ENCODE assay signal across 9 cellular contexts in genomic region chr2:176118606-176119370, GRCh38. TPM values are rescaled to one million over a fixed set of nuclear protein-coding genes. Genes with fewer than 3 reads are reported as not detected.
DNase-seq lines count a peak whose midpoint lies in the region; ATAC-seq and TF ChIP-seq lines count a peak whose summit lies in the region.
"Had no signal": no experiment of that assay in that cellular context is flagged by ENCODE, and none has a peak within 500 bp of the region (broad histone marks: within the 10 kb centered on the region; RNA-seq: fewer than 3 reads in every experiment).

No MANE protein-coding gene starts in this region.

- DNase-seq in AG04450 (ENCODE audit: low read depth, low spot score) (no peak), OCI-LY7 (ENCODE audit: low spot score) (peak; percentile 50), fibroblast of mammary gland (ENCODE audit: low read depth) (peak; percentile 50), head of caudate nucleus (no peak), activated T-cell treated with anti-CD3 and anti-CD28 coated beads for 4 hours (no peak), NCI-H1436 treated with DMSO at 0.1 percent for 48 hours (lab: John Stamatoyannopoulos, UW) (no peak)
- DNase-seq: small intestine had no signal

- H3K4me2 ChIP-seq in OCI-LY7 (ENCODE audit: low read length): no peak overlapping the region

- H3K36me3 ChIP-seq in OCI-LY7 (ENCODE audit: insufficient read depth, low read length): no peaks in the 10 kb centered on the region

- peaks cover 94% of the 10 kb centered on the region for H3K27me3 ChIP-seq in AG04450 (ENCODE audit: control insufficient read depth, insufficient read depth, low read length)

- H3K4me3 ChIP-seq in AG04450 (ENCODE audit: low read depth, low read length) (no peak overlapping the region), OCI-LY7 (ENCODE audit: low read depth, low read length, poor library complexity, severe bottlenecking) (no peak overlapping the region), fibroblast of mammary gland (ENCODE audit: control insufficient read depth, low read depth, low read length) (no peak overlapping the region)

- CTCF ChIA-PET in AG04450 (lab: Charles Lee) (no interaction called here), OCI-LY7 (lab: Charles Lee; ENCODE audit: unreplicated experiment) (no interaction called here)

- H2AFZ ChIP-seq in OCI-LY7 (ENCODE audit: low read length): no peak overlapping the region

- no peaks in the 10 kb centered on the region for H3K9me2 ChIP-seq in OCI-LY7 (ENCODE audit: insufficient read depth, low read length)

- H3K27ac ChIP-seq in AG04450 (ENCODE audit: low read depth, low read length) (no peak overlapping the region), OCI-LY7 (ENCODE audit: low read depth, low read length, poor library complexity, severe bottlenecking) (no peak overlapping the region)

- intact Hi-C loops in OCI-LY7 (cut with micrococcal nuclease; ENCODE audit: unreplicated experiment) (no loop called here), head of caudate nucleus (cut with DNase I) (no loop called here)

- POLR2A ChIA-PET in AG04450 (lab: Yijun Ruan, JAX) (no interaction called here), OCI-LY7 (lab: Charles Lee) (no interaction called here)

- H3K4me1 ChIP-seq in OCI-LY7 (ENCODE audit: insufficient read depth, low read length, poor library complexity, severe bottlenecking): no peaks in the 10 kb centered on the region

- H4K20me1 ChIP-seq in OCI-LY7 (ENCODE audit: insufficient read depth, low read length): no peaks in the 10 kb centered on the region

- H3K9me3 ChIP-seq in AG04450 (ENCODE audit: control insufficient read depth, insufficient read depth, low read length) (peaks cover 23% of the 10 kb centered on the region), OCI-LY7 (ENCODE audit: low read length) (no peaks in the 10 kb centered on the region)

- peak; percentile 36 for TF ChIP-seq CTCF in AG04450 (IDR thresholded peaks at IDR 0.05; ENCODE audit: low read depth, low read length)
- peak; percentile 53 for TF ChIP-seq CTCF in GM12873 (IDR thresholded peaks at IDR 0.05; ENCODE audit: insufficient read depth, low read depth, low read length, missing control alignments)
- TF ChIP-seq CTCF in OCI-LY7 (conservative IDR thresholded peaks at IDR 0.05; ENCODE audit: low read length): peak; percentile 83
- TF ChIP-seq CTCF in fibroblast of mammary gland (conservative IDR thresholded peaks at IDR 0.05; ENCODE audit: control insufficient read depth, insufficient read depth, low read depth, low read length): peak; percentile 59

- no TSS peak for BruUV-seq in OCI-LY7 (replicated peaks; lab: Mats Ljungman, UMichigan)

- no peaks in the 10 kb centered on the region for H3K79me2 ChIP-seq in OCI-LY7 (ENCODE audit: insufficient read depth, low read depth, low read length)

- no peak for ATAC-seq in HG03354 (IDR thresholded peaks at IDR 0.05; ENCODE audit: poor library complexity, severe bottlenecking, unreplicated experiment)

RNA-seq across cellular contexts. Expression of gene HOXD10, which starts 2.2 kb away (rescaled TPM):
- not detected in 2 replicates for polyA plus RNA-seq in AG04450 (2011; rRNA removed)
- not detected in 2 replicates for polyA minus RNA-seq in AG04450 (2011; rRNA and poly(A)+ RNA removed)
- total RNA-seq in OCI-LY7 (2014; rRNA removed; shearing (Covaris generic)): not detected in 2 replicates
- total RNA-seq in OCI-LY7 (2022): not detected in 2 replicates

RNA-seq across cellular contexts. Expression of gene HOXD9, which starts 3.7 kb away (rescaled TPM):
- polyA plus RNA-seq in AG04450 (2011; rRNA removed): not detected in 2 replicates
- not detected in 2 replicates for polyA minus RNA-seq in AG04450 (2011; rRNA and poly(A)+ RNA removed)
- total RNA-seq in OCI-LY7 (2014; rRNA removed; shearing (Covaris generic)): not detected in 2 replicates
- total RNA-seq in OCI-LY7 (2022): not detected in 2 replicates

RNA-seq across cellular contexts. Expression of gene HOXD8, which starts 10.7 kb away (rescaled TPM):
- polyA plus RNA-seq in AG04450 (2011; rRNA removed): not detected in 2 replicates
- not detected in 2 replicates for polyA minus RNA-seq in AG04450 (2011; rRNA and poly(A)+ RNA removed)
- not detected in 2 replicates for total RNA-seq in OCI-LY7 (2014; rRNA removed; shearing (Covaris generic))
- total RNA-seq in OCI-LY7 (2022): not detected in 2 replicates

RNA-seq across cellular contexts. Expression of gene HOXD11, which starts 11.7 kb away (rescaled TPM):
- polyA plus RNA-seq in AG04450 (2011; rRNA removed): not detected in 2 replicates
- polyA minus RNA-seq in AG04450 (2011; rRNA and poly(A)+ RNA removed): not detected in 2 replicates
- total RNA-seq in OCI-LY7 (2014; rRNA removed; shearing (Covaris generic)): not detected in 2 replicates
- total RNA-seq in OCI-LY7 (2022): not detected in 2 replicates
- polyA plus RNA-seq: small intestine had no signal

RNA-seq across cellular contexts. Expression of gene HOXD12, which starts 19.2 kb away (rescaled TPM):
- not detected in 2 replicates for polyA plus RNA-seq in AG04450 (2011; rRNA removed)
- not detected in 2 replicates for polyA minus RNA-seq in AG04450 (2011; rRNA and poly(A)+ RNA removed)
- not detected in 2 replicates for total RNA-seq in OCI-LY7 (2014; rRNA removed; shearing (Covaris generic))
- total RNA-seq in OCI-LY7 (2022): 0.25 TPM in 1 of 2 replicates, not detected in the other
- polyA plus RNA-seq: small intestine had no signal

Comparison
In these comparisons a context has a peak if more than half of its experiments do, and no peak if none do; other contexts are left out.
1. DNase-seq: peak in OCI-LY7 (single experiment) and fibroblast of mammary gland (single experiment); none in AG04450 (single experiment), head of caudate nucleus (0 of 42), activated T-cell treated with anti-CD3 and anti-CD28 coated beads for 4 hours (single experiment) and NCI-H1436 treated with DMSO at 0.1 percent for 48 hours (single experiment).
2. Peak in every context shown above with its lines, with median percentiles within 50 percentile points of each other: CTCF ChIP-seq.